Comparison of ENCODE assay signal across 16 cellular contexts in the genomic region with DNA sequence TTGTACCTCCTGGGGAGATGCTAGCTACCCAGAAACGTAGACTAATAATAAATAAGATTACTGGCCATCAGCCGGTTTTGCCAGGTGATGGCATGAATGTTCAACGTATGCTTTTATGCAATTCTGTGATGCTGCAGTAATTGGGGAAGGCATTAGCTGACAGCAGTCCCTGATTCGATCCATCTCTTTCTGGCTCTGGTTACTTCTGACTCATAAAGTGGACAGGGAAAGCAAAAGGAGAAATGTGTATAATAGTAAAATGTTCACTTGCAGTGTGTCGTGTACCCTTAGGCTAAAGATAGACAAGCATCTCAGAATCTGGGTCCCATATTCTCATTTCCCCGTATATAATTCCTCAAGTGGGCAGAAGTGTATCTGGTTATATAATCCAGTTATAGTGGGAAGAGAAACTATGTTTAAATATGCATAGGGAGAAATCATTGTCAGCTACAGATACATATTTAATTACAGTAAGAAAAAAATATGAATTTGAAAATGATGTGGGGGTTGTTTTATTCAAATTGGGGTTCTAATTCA. TPM values are rescaled to one million over a fixed set of nuclear protein-coding genes. Genes with fewer than 3 reads are reported as not detected.
DNase-seq lines count a peak whose midpoint lies in the region; ATAC-seq and TF ChIP-seq lines count a peak whose summit lies in the region.
"Had no signal": no experiment of that assay in that cellular context is flagged by ENCODE, and none has a peak within 500 bp of the region (broad histone marks: within the 10 kb centered on the region; RNA-seq: fewer than 3 reads in every experiment).

No MANE protein-coding gene starts in this region.

- no peaks in the 10 kb centered on the region for H3K27me3 Mint-ChIP-seq in brain

- peaks cover 19% of the 10 kb centered on the region for H3K36me3 Mint-ChIP-seq in brain
- H3K36me3 Mint-ChIP-seq: CD14-positive monocyte; CD8-positive, alpha-beta T cell had no signal

- no peak overlapping the region for H3K4me3 ChIP-seq in fibroblast of the aortic adventitia (ENCODE audit: low read depth, low read length)

- TF ChIP-seq CTCF in brain (conservative IDR thresholded peaks at IDR 0.05) (no peak), fibroblast of the aortic adventitia (IDR thresholded peaks at IDR 0.05; ENCODE audit: insufficient read depth, low read length) (no peak)

- no peak for ATAC-seq in GM19023 (IDR thresholded peaks at IDR 0.05; ENCODE audit: unreplicated experiment)
- ATAC-seq: CD8-positive, alpha-beta T cell had no signal

- H3K27ac Mint-ChIP-seq in brain: peak overlapping the region in 3 of 5 experiments; percentile 57 to 72 (median 61)
- H3K27ac Mint-ChIP-seq: CD14-positive monocyte; CD8-positive, alpha-beta T cell; HFFc6 had no signal

- H3K4me3 Mint-ChIP-seq in brain: peak overlapping the region in 1 of 5 experiments; percentile 42
- H3K4me3 Mint-ChIP-seq: CD14-positive monocyte; CD8-positive, alpha-beta T cell; HFFc6 had no signal

- DNase-seq in NCI-H226 (peak; percentile 7), fibroblast of the aortic adventitia (ENCODE audit: low read depth) (peak; percentile 35), superior temporal gyrus (ENCODE audit: extremely low spot score) (peak; percentile 55), NAMALWA (ENCODE audit: low spot score) (no peak)
- no peak for DNase-seq in stimulated activated CD4-positive, alpha-beta T cell treated with anti-CD3 and anti-CD28 coated beads, Interleukin-4, amount 100 ng/mL, for 4 hours
- DNase-seq: BE2C; CD8-positive, alpha-beta T cell; COR-L47; DMS153; DMS79 treated with DMSO at 0.1 percent for 48 hours; EL; HCEC 1CT; HFFc6 had no signal

- peaks cover 32% of the 10 kb centered on the region for H3K4me1 Mint-ChIP-seq in brain
- H3K4me1 Mint-ChIP-seq: CD14-positive monocyte had no signal

- peaks cover 0 to 19% (median 5%) of the 10 kb centered on the region in 5 experiments for H3K9me3 Mint-ChIP-seq in brain

RNA-seq across cellular contexts. Expression of a gene that starts 40.5 kb away (rescaled TPM):
- polyA plus RNA-seq in brain (ENCODE audit: insufficient read depth, low read depth, low replicate concordance): 5.7 TPM
- total RNA-seq in fibroblast of the aortic adventitia (ENCODE audit: low replicate concordance): 53.6 and 85.6 TPM in 2 replicates
- total RNA-seq: CD8-positive, alpha-beta T cell had no signal
- polyA plus RNA-seq: CD14-positive monocyte had no signal

Comparison
In these comparisons a context has a peak if more than half of its experiments do, and no peak if none do; other contexts are left out.
1. DNase-seq: peak in NCI-H226 (single experiment), fibroblast of the aortic adventitia (single experiment) and superior temporal gyrus (single experiment); none in stimulated activated CD4-positive, alpha-beta T cell treated with anti-CD3 and anti-CD28 coated beads, Interleukin-4, amount 100 ng/mL, for 4 hours (0 of 2) and NAMALWA (single experiment).